ENCODE assay signal across 8 cellular contexts in genomic region chr9:35112257-35113020, GRCh38. TPM values are rescaled to one million over a fixed set of nuclear protein-coding genes. Genes with fewer than 3 reads are reported as not detected.
DNase-seq lines count a peak whose midpoint lies in the region; ATAC-seq and TF ChIP-seq lines count a peak whose summit lies in the region.

No MANE protein-coding gene starts in this region.

- H3K27me3 Mint-ChIP-seq in MCF 10A (ENCODE audit: insufficient read depth, unreplicated experiment) (no peaks in the 10 kb centered on the region), memory B cell (no peaks in the 10 kb centered on the region)

- H3K9me3 ChIP-seq in tibial nerve = no peaks in the 10 kb centered on the region
- H3K9me3 ChIP-seq in HAP-1 = no peaks in the 10 kb centered on the region

- WGBS in tibial nerve, 2 donors = 43 to 56% methylated on average over 3 of the region's 3 CpGs

- peak overlapping the region; percentile 78 to 95 (median 91) for H3K27ac ChIP-seq in tibial nerve

- DNase-seq in left cardiac atrium (peak; percentile 60), Right ventricle myocardium superior (no peak), MCF 10A (ENCODE audit: unreplicated experiment) (peak; percentile 35), memory B cell (ENCODE audit: low spot score in 2 of 2) (no peak), tibial nerve (ENCODE audit: low spot score in 2 of 2) (peak in 1 of 2 donors; percentile 64), NCI-H69 (lab: John Stamatoyannopoulos, UW) (no peak), activated gamma-delta T cell treated with Interleukin-2 at 50 U/mL for 16 hours (no peak), HAP-1 (ENCODE audit: low spot score in 2 of 2) (no peak)

- H3K27me3 ChIP-seq in tibial nerve (no peaks in the 10 kb centered on the region), HAP-1 (ENCODE audit: low read depth) (no peaks in the 10 kb centered on the region)

- H3K9me3 Mint-ChIP-seq in MCF 10A (ENCODE audit: unreplicated experiment) (no peaks in the 10 kb centered on the region), memory B cell (no peaks in the 10 kb centered on the region)

- no peak for TF ChIP-seq POLR2A in tibial nerve (IDR thresholded peaks at IDR 0.05)

- BruUV-seq in MCF 10A (replicated peaks; lab: Mats Ljungman, UMichigan) = no TSS peak

- H3K36me3 ChIP-seq in tibial nerve = peaks cover 0 to 16% (median 3%) of the 10 kb centered on the region in 3 donors
- H3K36me3 ChIP-seq in HAP-1 (replicated peaks) = no peaks in the 10 kb centered on the region

- TF ChIP-seq EP300 in tibial nerve (IDR thresholded peaks at IDR 0.05) = no peak

- H3K27ac Mint-ChIP-seq in MCF 10A (ENCODE audit: low read depth, unreplicated experiment) (peak overlapping the region; percentile 96), memory B cell (peak overlapping the region; percentile 92)

- POLR2A ChIA-PET in MCF 10A (lab: Yijun Ruan, JAX) = interaction anchor here (0.5 to 8.9 kb wide), 10 partner anchors 10 to 620 kb away, joined by 3 to 97 read pairs (median 4); partner anchors contain the start of genes CCDC107, CREB3, FANCG and RMRP

- H3K4me3 Mint-ChIP-seq in MCF 10A (ENCODE audit: unreplicated experiment) (peak overlapping the region; percentile 87), memory B cell (peak overlapping the region; percentile 78)

- CTCF ChIA-PET in MCF 10A (lab: Yijun Ruan, JAX) = interaction anchor here (0.6 to 3.0 kb wide), 5 partner anchors 9 to 618 kb away, joined by 3 to 23 read pairs (median 4); partner anchors contain the start of genes PIGO and STOML2

- H3K36me3 Mint-ChIP-seq in MCF 10A (ENCODE audit: insufficient read depth, unreplicated experiment) (peaks cover 22% of the 10 kb centered on the region), memory B cell (no peaks in the 10 kb centered on the region)

- H3K4me1 Mint-ChIP-seq in MCF 10A (ENCODE audit: insufficient read depth, unreplicated experiment) (peaks cover 56% of the 10 kb centered on the region), memory B cell (peaks cover 46% of the 10 kb centered on the region)

- in situ Hi-C loops in HAP-1 (cut with MboI; ENCODE audit: low sequenced_read_pairs) = loop anchor here (25.0 kb wide), 1 partner anchor 450 kb away; a partner anchor contains a TSS

- intact Hi-C loops in left cardiac atrium (cut with DNase I) = loop anchor here in 1 of 2 donors (10.0 kb wide), 1 partner anchor 492 kb away; the partner anchor contains the start of gene TESK1
- intact Hi-C loops in Right ventricle myocardium superior (cut with DNase I) = loop anchor here (10.0 kb wide), 1 partner anchor 52 kb away; the partner anchor contains the start of gene UNC13B
- intact Hi-C loops in MCF 10A (cut with micrococcal nuclease) = loop anchor here (5.0 to 10.0 kb wide), 2 partner anchors 492 to 620 kb away; partner anchors contain the start of genes CREB3, TESK1 and TLN1

- no peak for ATAC-seq in left cardiac atrium
- no peak for ATAC-seq in Right ventricle myocardium superior (ENCODE audit: poor library complexity)
- ATAC-seq in memory B cell (ENCODE audit: low read depth) = no peak

- no peak for TF ChIP-seq CTCF in MCF 10A (IDR thresholded peaks at IDR 0.05; ENCODE audit: unreplicated experiment)
- TF ChIP-seq CTCF in tibial nerve (IDR thresholded peaks at IDR 0.05) = no peak

- H3K4me3 ChIP-seq in tibial nerve (no peak overlapping the region), HAP-1 (no peak overlapping the region)

- H3K4me1 ChIP-seq in tibial nerve (peaks cover 0 to 76% (median 50%) of the 10 kb centered on the region in 4 donors), HAP-1 (peaks cover 20% of the 10 kb centered on the region)

RNA-seq across cellular contexts. Expression of gene ATOSB, which starts 3.2 kb away (rescaled TPM):
- total RNA-seq in left cardiac atrium (10 to 100 TPM; 13.6 to 17.9 TPM), Right ventricle myocardium superior (12.9 TPM), MCF 10A (2022) (26.0 and 36.2 TPM in 2 replicates), tibial nerve (10 to 100 TPM; 13.3 to 19.5 (median 14.7) TPM)

RNA-seq across cellular contexts. Expression of gene STOML2, which starts 9.5 kb away (rescaled TPM):
- total RNA-seq in left cardiac atrium (10 to 100 TPM; 95.7 to 97.4 TPM), Right ventricle myocardium superior (152 TPM), MCF 10A (2022) (203 and 209 TPM in 2 replicates), tibial nerve (10 to 100 TPM; 67.2 to 97.7 (median 93.7) TPM)

RNA-seq across cellular contexts. Expression of gene PIGO, which starts 16.0 kb away (rescaled TPM):
- 10 to 100 TPM; 10.9 to 11.5 TPM for total RNA-seq in left cardiac atrium
- 8.2 TPM for total RNA-seq in Right ventricle myocardium superior
- total RNA-seq in MCF 10A (2022) = 34.8 and 39.2 TPM in 2 replicates
- total RNA-seq in tibial nerve = 10 to 100 TPM; 16.1 to 23.2 (median 18.7) TPM

RNA-seq across cellular contexts. Expression of gene FANCG, which starts 32.7 kb away (rescaled TPM):
- total RNA-seq in left cardiac atrium (1 to 10 TPM; 3.7 to 8.2 TPM), Right ventricle myocardium superior (4.8 TPM), MCF 10A (2022) (20.2 and 21.2 TPM in 2 replicates), tibial nerve (10 to 100 TPM; 14.4 to 30.8 (median 20.8) TPM)

RNA-seq across cellular contexts. Expression of gene VCP, which starts 40.0 kb away (rescaled TPM):
- total RNA-seq in left cardiac atrium (100 to 1,000 TPM; 171 to 234 TPM), Right ventricle myocardium superior (217 TPM), MCF 10A (2022) (146 and 156 TPM in 2 replicates), tibial nerve (100 to 1,000 TPM; 134 to 190 (median 149) TPM)

Comparison
In these comparisons a context has a peak if more than half of its experiments do, and no peak if none do; other contexts are left out.
1. DNase-seq: peak in left cardiac atrium (single experiment) and MCF 10A (single experiment); none in Right ventricle myocardium superior (single experiment), memory B cell (0 of 2), NCI-H69 (single experiment), activated gamma-delta T cell treated with Interleukin-2 at 50 U/mL for 16 hours (single experiment) and HAP-1 (0 of 2).